In the genomic region with DNA sequence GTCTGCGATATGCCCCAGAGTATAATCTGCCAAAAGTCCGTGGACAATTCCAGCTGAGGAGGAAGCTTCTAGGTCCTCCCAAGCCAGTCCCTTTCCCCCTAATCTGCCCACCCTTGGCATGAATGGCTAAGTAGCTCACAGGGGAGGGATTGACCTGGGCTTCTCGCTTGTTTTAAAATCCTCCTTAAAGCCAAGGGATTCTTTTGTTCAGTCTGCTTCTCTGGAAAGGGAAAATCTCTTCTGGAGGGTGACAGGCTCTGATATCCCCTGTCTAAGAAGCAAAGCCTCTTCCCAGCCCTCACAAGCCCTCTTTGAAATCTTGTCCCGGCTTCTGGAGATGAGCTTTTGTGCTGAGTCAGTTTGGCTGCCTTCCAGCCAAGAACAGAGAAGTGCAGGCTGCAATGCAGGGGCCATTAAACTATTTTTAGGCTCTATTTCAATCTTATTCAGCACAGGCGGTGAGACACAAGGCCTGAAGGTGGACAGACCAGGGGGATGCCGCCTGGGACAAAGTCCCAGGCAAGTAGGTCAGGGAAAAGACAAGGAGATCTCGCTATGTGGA, we compare ENCODE assay signal across 9 cellular contexts. TPM values are rescaled to one million over a fixed set of nuclear protein-coding genes. Genes with fewer than 3 reads are reported as not detected.
DNase-seq lines count a peak whose midpoint lies in the region; ATAC-seq and TF ChIP-seq lines count a peak whose summit lies in the region.
"Had no signal": no experiment of that assay in that cellular context is flagged by ENCODE, and none has a peak within 500 bp of the region (broad histone marks: within the 10 kb centered on the region; RNA-seq: fewer than 3 reads in every experiment).

No MANE protein-coding gene starts in this region.

- intact Hi-C loops in HCT116 (cut with micrococcal nuclease), result no loop called here
- intact Hi-C loops in sigmoid colon (cut with DNase I), result no loop called here
- intact Hi-C loops in naive thymus-derived CD4-positive, alpha-beta T cell (cut with micrococcal nuclease), result no loop called here
- intact Hi-C loops in lower lobe of right lung (cut with DNase I), result no loop called here

- H3K4me3 ChIP-seq in HCT116 (replicated peaks in 1 of 2; ENCODE audit: low read depth in 1 of 2, low read length in 2 of 2) (no peak overlapping the region), RWPE2 (ENCODE audit: severe bottlenecking) (no peak overlapping the region), sigmoid colon (no peak overlapping the region), lower lobe of right lung (no peak overlapping the region)
- no peak overlapping the region for H3K4me3 ChIP-seq in naive thymus-derived CD4-positive, alpha-beta T cell (ENCODE audit: low read length)

- CTCF ChIA-PET in HCT116 (lab: Charles Lee), result interaction anchor here (1.2 kb wide), 1 partner anchor 49 kb away, joined by 4 read pairs; a partner anchor contains a TSS
- CTCF ChIA-PET in naive thymus-derived CD4-positive, alpha-beta T cell (lab: Charles Lee), result no interaction called here

- no peak overlapping the region for H3K4me3 Mint-ChIP-seq in naive thymus-derived CD4-positive, alpha-beta T cell

- no peaks in the 10 kb centered on the region for H3K9me3 ChIP-seq in HCT116 (ENCODE audit: control insufficient read depth in 1 of 2, insufficient read depth in 1 of 2, low read depth in 1 of 2, low read length in 2 of 2)
- H3K9me3 ChIP-seq in RWPE2 (ENCODE audit: severe bottlenecking), result no peaks in the 10 kb centered on the region
- H3K9me3 ChIP-seq in sigmoid colon, result no peaks in the 10 kb centered on the region
- no peaks in the 10 kb centered on the region for H3K9me3 ChIP-seq in naive thymus-derived CD4-positive, alpha-beta T cell (ENCODE audit: control insufficient read depth in 2 of 3, low read length in 3 of 3)
- no peaks in the 10 kb centered on the region for H3K9me3 ChIP-seq in lower lobe of right lung

- RAD21 ChIA-PET in HCT116 (lab: Charles Lee; ENCODE audit: low non-redundant PET in 1 of 2, low total read pairs in 2 of 2, uncharacterized antibody in 2 of 2, unreplicated experiment in 2 of 2), result no interaction called here

- no peaks in the 10 kb centered on the region for H3K79me2 ChIP-seq in HCT116 (ENCODE audit: insufficient read depth, low read length)

- H3K27ac Mint-ChIP-seq in naive thymus-derived CD4-positive, alpha-beta T cell, result peak overlapping the region in 1 of 9 donors; percentile 39

- TF ChIP-seq CTCF in HCT116 (IDR thresholded peaks at IDR 0.05 in 2 of 3, conservative IDR thresholded peaks at IDR 0.05 in 1 of 3; ENCODE audit: borderline replicate concordance in 1 of 3, insufficient read depth in 1 of 3, low read depth in 2 of 3, low read length in 2 of 3) (no peak), RWPE2 (IDR thresholded peaks at IDR 0.05; ENCODE audit: poor library complexity, severe bottlenecking) (no peak), sigmoid colon (IDR thresholded peaks at IDR 0.05) (no peak), lower lobe of right lung (IDR thresholded peaks at IDR 0.05) (no peak)

- TF ChIP-seq EP300 in sigmoid colon (IDR thresholded peaks at IDR 0.05), result no peak

- 66 to 71% methylated on average over 7 of the region's 7 CpGs for WGBS in sigmoid colon, 2 donors

- no peaks in the 10 kb centered on the region for H3K9me2 ChIP-seq in HCT116 (ENCODE audit: insufficient read depth)

- no peaks in the 10 kb centered on the region for H3K4me1 Mint-ChIP-seq in naive thymus-derived CD4-positive, alpha-beta T cell

- no peak overlapping the region for H3K9ac ChIP-seq in HCT116 (ENCODE audit: low read length)

- 0 out of 2 replicates have a peak overlapping the region, but pooled peaks have one; percentile 2 for H3K4me2 ChIP-seq in HCT116 (ENCODE audit: low read length)

- no peaks in the 10 kb centered on the region for H3K9me3 Mint-ChIP-seq in naive thymus-derived CD4-positive, alpha-beta T cell

- TF ChIP-seq POLR2A in HCT116 (IDR thresholded peaks at IDR 0.05; ENCODE audit: borderline replicate concordance, extremely low read depth, insufficient read depth, insufficient read length) (no peak), sigmoid colon (IDR thresholded peaks at IDR 0.05) (no peak)

- no TSS peak for BruUV-seq in HCT116 (replicated peaks; lab: Mats Ljungman, UMichigan)

- ATAC-seq in HCT116, result no peak
- peak; percentile 25; the same call in 1 of the 3 replicates for ATAC-seq in RWPE2 (ENCODE audit: low read depth)
- no peak for ATAC-seq in naive thymus-derived CD4-positive, alpha-beta T cell
- no peak for ATAC-seq in lower lobe of right lung

- H3K36me3 ChIP-seq in HCT116 (ENCODE audit: control insufficient read depth in 1 of 2, insufficient read depth in 2 of 2, low read length in 2 of 2), result peaks cover 17 to 21% of the 10 kb centered on the region in 2 experiments; a peak in 3 of 4 replicates
- H3K36me3 ChIP-seq in RWPE2 (ENCODE audit: low read depth), result peaks cover 22% of the 10 kb centered on the region
- peaks cover 3 to 36% (median 12%) of the 10 kb centered on the region in 4 donors for H3K36me3 ChIP-seq in sigmoid colon
- peaks cover 0 to 37% (median 7%) of the 10 kb centered on the region in 3 experiments for H3K36me3 ChIP-seq in naive thymus-derived CD4-positive, alpha-beta T cell (ENCODE audit: control insufficient read depth in 2 of 3, insufficient read depth in 3 of 3, low read length in 3 of 3)
- H3K36me3 ChIP-seq in lower lobe of right lung, result peaks cover 47% of the 10 kb centered on the region

- H3K27me3 ChIP-seq in HCT116 (ENCODE audit: insufficient read depth, low read length), result no peaks in the 10 kb centered on the region
- H3K27me3 ChIP-seq in RWPE2 (ENCODE audit: insufficient read depth, poor library complexity, severe bottlenecking), result no peaks in the 10 kb centered on the region
- no peaks in the 10 kb centered on the region for H3K27me3 ChIP-seq in sigmoid colon
- H3K27me3 ChIP-seq in naive thymus-derived CD4-positive, alpha-beta T cell (ENCODE audit: control insufficient read depth in 2 of 2, insufficient read depth in 2 of 2, low read length in 2 of 2), result no peaks in the 10 kb centered on the region
- no peaks in the 10 kb centered on the region for H3K27me3 ChIP-seq in lower lobe of right lung (ENCODE audit: low read depth)

- H3K4me1 ChIP-seq in HCT116 (ENCODE audit: control insufficient read depth in 1 of 2, insufficient read depth in 2 of 2, low read length in 2 of 2), result peaks cover 2 to 5% of the 10 kb centered on the region in 2 experiments; a peak in 3 of 4 replicates
- H3K4me1 ChIP-seq in RWPE2 (ENCODE audit: insufficient read depth, poor library complexity, severe bottlenecking), result no peaks in the 10 kb centered on the region
- peaks cover 0 to 10% (median 9%) of the 10 kb centered on the region in 4 donors for H3K4me1 ChIP-seq in sigmoid colon
- no peaks in the 10 kb centered on the region for H3K4me1 ChIP-seq in naive thymus-derived CD4-positive, alpha-beta T cell (ENCODE audit: control insufficient read depth in 2 of 2, insufficient read depth in 2 of 2, low read length in 2 of 2)
- no peaks in the 10 kb centered on the region for H3K4me1 ChIP-seq in lower lobe of right lung

- H4K20me1 ChIP-seq in HCT116 (ENCODE audit: insufficient read depth), result no peaks in the 10 kb centered on the region

- POLR2A ChIA-PET in HCT116 (lab: Charles Lee), result no interaction called here
- POLR2A ChIA-PET in naive thymus-derived CD4-positive, alpha-beta T cell (lab: Charles Lee), result no interaction called here

- H2AFZ ChIP-seq in HCT116 (ENCODE audit: low read depth, low read length, poor library complexity, severe bottlenecking), result no peak overlapping the region

- H3K36me3 Mint-ChIP-seq in naive thymus-derived CD4-positive, alpha-beta T cell, result peaks cover 0 to 33% (median 10%) of the 10 kb centered on the region in 5 donors

- no peaks in the 10 kb centered on the region for H3K27me3 Mint-ChIP-seq in naive thymus-derived CD4-positive, alpha-beta T cell

- peak overlapping the region; percentile 13; the same call in 1 of the 2 replicates for H3K27ac ChIP-seq in HCT116 (ENCODE audit: low read depth, low read length)
- no peak overlapping the region for H3K27ac ChIP-seq in RWPE2 (ENCODE audit: poor library complexity, severe bottlenecking)
- peak overlapping the region in 3 of 4 donors; percentile 44 to 61 (median 55) for H3K27ac ChIP-seq in sigmoid colon
- no peak overlapping the region for H3K27ac ChIP-seq in naive thymus-derived CD4-positive, alpha-beta T cell (ENCODE audit: low read depth, low read length)
- no peak overlapping the region for H3K27ac ChIP-seq in lower lobe of right lung

- no peak for DNase-seq in HCT116 (ENCODE audit: low read depth, low spot score)
- no peak for DNase-seq in RWPE2 (ENCODE audit: low spot score)
- DNase-seq in fibroblast of the conjunctiva (ENCODE audit: low read depth), result peak; percentile 55
- peak; percentile 88 for DNase-seq in sigmoid colon
- no peak for DNase-seq in naive thymus-derived CD4-positive, alpha-beta T cell
- no peak for DNase-seq in lower lobe of right lung
- DNase-seq in activated CD4-positive, alpha-beta T cell treated with anti-CD3 and anti-CD28 coated beads, Interleukin-2, amount 50 U/mL, for 1 hour, result no peak
- no peak for DNase-seq in activated T-cell treated with anti-CD3 and anti-CD28 coated beads, Interleukin-2, amount 50 U/mL, for 1 hour
- DNase-seq: SHP77 treated with DMSO at 0.1 percent for 48 hours had no signal

- TF ChIP-seq RAD21 in HCT116 (IDR thresholded peaks at IDR 0.05; ENCODE audit: low read depth), result no peak

TF ChIP-seq in HCT116, 20 proteins besides CTCF, POLR2A, EP300 and RAD21 (continues in another document):
- TF ChIP-seq JUND (IDR thresholded peaks at IDR 0.05) (no peak), POLR2AphosphoS5 (IDR thresholded peaks at IDR 0.05; ENCODE audit: low read depth, low read length) (no peak), TCF7L2 (IDR thresholded peaks at IDR 0.05; ENCODE audit: borderline replicate concordance, extremely low read depth, insufficient read depth, insufficient read length) (no peak), CBX3 (IDR thresholded peaks at IDR 0.05; ENCODE audit: low read depth) (no peak), SIN3A (IDR thresholded peaks at IDR 0.05; ENCODE audit: low read depth) (no peak)
- TF ChIP-seq, protein P1, sequence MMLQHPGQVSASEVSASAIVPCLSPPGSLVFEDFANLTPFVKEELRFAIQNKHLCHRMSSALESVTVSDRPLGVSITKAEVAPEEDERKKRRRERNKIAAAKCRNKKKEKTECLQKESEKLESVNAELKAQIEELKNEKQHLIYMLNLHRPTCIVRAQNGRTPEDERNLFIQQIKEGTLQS (IDR thresholded peaks at IDR 0.05), result no peak

RNA-seq across cellular contexts. Expression of a gene that starts 23.9 kb away (rescaled TPM):
- total RNA-seq in HCT116 (2021; ENCODE audit: unreplicated experiment), result not detected
- 0.01 and 0.04 TPM in 2 replicates for polyA plus RNA-seq in HCT116 (2012)
- total RNA-seq in sigmoid colon, result 1 to 10 TPM; 1.2 to 3.0 (median 1.9) TPM
- polyA plus RNA-seq in sigmoid colon, result 1 to 10 TPM in 1 of 3 donors, under 1 TPM in 1, not detected in 1; 0.23 to 1.2 TPM
- total RNA-seq in naive thymus-derived CD4-positive, alpha-beta T cell, result 1 to 10 TPM in 1 of 5 experiments, under 1 TPM in 4; 0.19 to 3.2 (median 0.24) TPM
- under 1 TPM; 0.20 to 0.25 TPM for polyA plus RNA-seq in naive thymus-derived CD4-positive, alpha-beta T cell
- 1.0 TPM for total RNA-seq in lower lobe of right lung

RNA-seq across cellular contexts. Expression of a gene that starts 49.7 kb away (rescaled TPM):
- total RNA-seq in HCT116 (2021; ENCODE audit: unreplicated experiment), result 80.6 TPM
- 60.9 and 66.3 TPM in 2 replicates for polyA plus RNA-seq in HCT116 (2012)
- 10 to 100 TPM; 50.1 to 72.2 (median 66.5) TPM for total RNA-seq in sigmoid colon
- polyA plus RNA-seq in sigmoid colon, result 10 to 100 TPM; 12.0 to 23.0 (median 16.2) TPM
- 10 to 100 TPM; 45.7 to 61.9 (median 57.1) TPM for total RNA-seq in naive thymus-derived CD4-positive, alpha-beta T cell
- 10 to 100 TPM; 26.1 to 33.4 TPM for polyA plus RNA-seq in naive thymus-derived CD4-positive, alpha-beta T cell
- 34.4 TPM for total RNA-seq in lower lobe of right lung

Comparison
In these comparisons a context has a peak if more than half of its experiments do, and no peak if none do; other contexts are left out.
1. DNase-seq: peak in fibroblast of the conjunctiva (single experiment) and sigmoid colon (single experiment); none in HCT116 (single experiment), RWPE2 (single experiment), naive thymus-derived CD4-positive, alpha-beta T cell (0 of 9), lower lobe of right lung (single experiment), activated CD4-positive, alpha-beta T cell treated with anti-CD3 and anti-CD28 coated beads, Interleukin-2, amount 50 U/mL, for 1 hour (single experiment) and activated T-cell treated with anti-CD3 and anti-CD28 coated beads, Interleukin-2, amount 50 U/mL, for 1 hour (single experiment).
2. H3K27ac ChIP-seq: peak in HCT116 (single experiment) and sigmoid colon (3 of 4); none in RWPE2 (single experiment), naive thymus-derived CD4-positive, alpha-beta T cell (single experiment) and lower lobe of right lung (single experiment).